Comparison of ENCODE assay signal across 1 cellular context in genomic region chr11:65505434-65506315, GRCh38.
A peak's percentile ranks its signal among the peaks of the same experiment; 100 is the strongest.
TF ChIP-seq lines count a peak whose summit lies in the region.

No MANE protein-coding gene starts in this region.

TF ChIP-seq in WTC11, 78 proteins besides CTCF, POLR2A, EP300 and RAD21 (continued from another document):
- no peak for TF ChIP-seq ARID4B (CRISPR knock-in tag; IDR thresholded peaks at IDR 0.05; ENCODE audit: borderline replicate concordance)
- TF ChIP-seq CDX4 (CRISPR knock-in tag; IDR thresholded peaks at IDR 0.05; ENCODE audit: borderline replicate concordance) = peak; percentile 37; the same call in 1 of the 2 replicates
- no peak for TF ChIP-seq ZNF219 (CRISPR knock-in tag; IDR thresholded peaks at IDR 0.05; ENCODE audit: borderline replicate concordance)
